8 cellular contexts compared by ENCODE assay signal in genomic region chr7:130071701-130072622, GRCh38.
DNase-seq lines count a peak whose midpoint lies in the region; ATAC-seq and TF ChIP-seq lines count a peak whose summit lies in the region.

No MANE protein-coding gene starts in this region.

- peak overlapping the region; percentile 97 for H3K4me3 ChIP-seq in WI38 (ENCODE audit: low read depth, low read length)

- peak; percentile 77 for DNase-seq in DMS79 (lab: John Stamatoyannopoulos, UW)
- peak; percentile 94 for DNase-seq in NCI-H2227 (lab: John Stamatoyannopoulos, UW; ENCODE audit: unreplicated experiment)
- peak; percentile 90 for DNase-seq in dedifferentiated amniotic fluid mesenchymal stem cell (ENCODE audit: extremely low spot score)
- DNase-seq in left kidney (ENCODE audit: low read depth, low spot score), result peak; percentile 96
- peak; percentile 59 for DNase-seq in stimulated activated CD4-positive, alpha-beta T cell treated with anti-CD3 and anti-CD28 coated beads, Interleukin-1b, Interleukin-23, amount 100 ng/mL, for 48 hours

- peak; percentile 89 for TF ChIP-seq CTCF in WI38 (IDR thresholded peaks at IDR 0.05; ENCODE audit: low read depth, low read length)

- ATAC-seq in HG03159 (IDR thresholded peaks at IDR 0.05; ENCODE audit: unreplicated experiment) (peak; percentile 39), GM18520 (IDR thresholded peaks at IDR 0.05; ENCODE audit: unreplicated experiment) (no peak)
